ENCODE assay signal across 27 cellular contexts in genomic region chr12:132061197-132061596, GRCh38.
DNase-seq lines count a peak whose midpoint lies in the region; ATAC-seq and TF ChIP-seq lines count a peak whose summit lies in the region.
"Had no signal": no experiment of that assay in that cellular context is flagged by ENCODE, and none has a peak within 500 bp of the region (broad histone marks: within the 10 kb centered on the region; RNA-seq: fewer than 3 reads in every experiment).

No MANE protein-coding gene starts in this region.

- H3K4me3 Mint-ChIP-seq in activated CD4-positive, alpha-beta T cell treated with anti-CD3 and anti-CD28 coated beads, Interleukin-2, amount 10 ng/mL, durations not matched to agents 7 days and 5 days, result no peak overlapping the region
- H3K4me3 Mint-ChIP-seq in activated CD4-positive, alpha-beta T cell treated with anti-CD3 and anti-CD28 coated beads, Interleukin-2, amount 10 ng/mL, durations not matched to agents 24 days and 14 days, result no peak overlapping the region
- no peak overlapping the region for H3K4me3 Mint-ChIP-seq in activated naive CD8-positive, alpha-beta T cell treated with anti-CD3 and anti-CD28 coated beads, Interleukin-2, amount 50 U/mL, for 24 hours
- H3K4me3 Mint-ChIP-seq in immature natural killer cell, result no peak overlapping the region
- H3K4me3 Mint-ChIP-seq: activated T-cell treated with anti-CD3 and anti-CD28 coated beads, Interleukin-2, amount 50 U/mL, for 4 hours; nephron; stimulated activated naive B cell treated with anti-CD40 and anti-IgM and Interleukin-4, amounts not matched to agents 10 μg/mL and 1 μg/mL and 100 μg/mL, for 72 hours had no signal

- 88 to 95% (median 95%) methylated on average over 7 of the region's 7 CpGs for WGBS in spleen, 5 donors

- ATAC-seq in activated naive CD8-positive, alpha-beta T cell treated with anti-CD3 and anti-CD28 coated beads, Interleukin-2, amount 50 U/mL, for 24 hours, result no peak
- ATAC-seq: activated T-cell treated with anti-CD3 and anti-CD28 coated beads, Interleukin-2, amount 50 U/mL, for 4 hours; right cardiac atrium; stimulated activated naive B cell treated with anti-CD40 and anti-IgM and Interleukin-4, amounts not matched to agents 10 μg/mL and 1 μg/mL and 100 μg/mL, for 72 hours had no signal

- no peak for DNase-seq in activated CD4-positive, alpha-beta T cell treated with anti-CD3 and anti-CD28 coated beads, Interleukin-2, amount 10 ng/mL, durations not matched to agents 7 days and 5 days
- no peak for DNase-seq in activated CD4-positive, alpha-beta T cell treated with anti-CD3 and anti-CD28 coated beads, Interleukin-2, amount 10 ng/mL, durations not matched to agents 24 days and 14 days
- DNase-seq in activated naive CD8-positive, alpha-beta T cell treated with anti-CD3 and anti-CD28 coated beads, Interleukin-2, amount 50 U/mL, for 24 hours, result no peak
- DNase-seq in immature natural killer cell, result no peak
- DNase-seq in spleen, result peak; percentile 2
- no peak for DNase-seq in ACHN
- no peak for DNase-seq in mucosa of gallbladder (ENCODE audit: low spot score)
- no peak for DNase-seq in NCI-H2029 treated with DMSO at 0.1 percent for 48 hours (lab: John Stamatoyannopoulos, UW)
- DNase-seq: activated CD4-positive, alpha-beta T cell treated with anti-CD3 and anti-CD28 coated beads for 4 hours; activated T-cell treated with anti-CD3 and anti-CD28 coated beads, Interleukin-2, amount 50 U/mL, for 4 hours; AML-193; cortex of kidney; esophagus squamous epithelium; MV-4-11; NCI-H1436 treated with DMSO at 0.1 percent for 48 hours; NCI-H446; NCI-H774; right cardiac atrium; stimulated activated CD4-positive, alpha-beta T cell treated with anti-CD3 and anti-CD28 coated beads, Interleukin-12 subunit alpha, Interleukin-12 subunit beta, amount 100 ng/mL, for 4 hours; stimulated activated CD4-positive, alpha-beta T cell treated with anti-CD3 and anti-CD28 coated beads, Interleukin-4, amount 100 ng/mL, for 4 hours; stimulated activated naive B cell treated with anti-CD40 and anti-IgM and Interleukin-4, amounts not matched to agents 10 μg/mL and 1 μg/mL and 100 μg/mL, for 72 hours had no signal

- H3K27me3 ChIP-seq in spleen (replicated peaks in 1 of 7), result no peaks in the 10 kb centered on the region
- H3K27me3 ChIP-seq: esophagus squamous epithelium had no signal

- no peaks in the 10 kb centered on the region for H3K9me3 Mint-ChIP-seq in activated CD4-positive, alpha-beta T cell treated with anti-CD3 and anti-CD28 coated beads, Interleukin-2, amount 10 ng/mL, durations not matched to agents 7 days and 5 days
- no peaks in the 10 kb centered on the region for H3K9me3 Mint-ChIP-seq in activated CD4-positive, alpha-beta T cell treated with anti-CD3 and anti-CD28 coated beads, Interleukin-2, amount 10 ng/mL, durations not matched to agents 24 days and 14 days
- H3K9me3 Mint-ChIP-seq in activated naive CD8-positive, alpha-beta T cell treated with anti-CD3 and anti-CD28 coated beads, Interleukin-2, amount 50 U/mL, for 24 hours, result no peaks in the 10 kb centered on the region
- H3K9me3 Mint-ChIP-seq in immature natural killer cell, result no peaks in the 10 kb centered on the region
- H3K9me3 Mint-ChIP-seq: activated T-cell treated with anti-CD3 and anti-CD28 coated beads, Interleukin-2, amount 50 U/mL, for 4 hours; nephron; stimulated activated naive B cell treated with anti-CD40 and anti-IgM and Interleukin-4, amounts not matched to agents 10 μg/mL and 1 μg/mL and 100 μg/mL, for 72 hours had no signal

- TF ChIP-seq POLR2A in spleen (IDR thresholded peaks at IDR 0.05), result no peak

- H3K27ac ChIP-seq in spleen, result no peak overlapping the region
- H3K27ac ChIP-seq: 22Rv1, esophagus squamous epithelium, parathyroid adenoma, RWPE1, SK-N-MC, thoracic aorta had no signal

- H3K27ac Mint-ChIP-seq in activated CD4-positive, alpha-beta T cell treated with anti-CD3 and anti-CD28 coated beads, Interleukin-2, amount 10 ng/mL, durations not matched to agents 7 days and 5 days, result peak overlapping the region; percentile 21
- no peak overlapping the region for H3K27ac Mint-ChIP-seq in activated CD4-positive, alpha-beta T cell treated with anti-CD3 and anti-CD28 coated beads, Interleukin-2, amount 10 ng/mL, durations not matched to agents 24 days and 14 days
- peak overlapping the region; percentile 24 for H3K27ac Mint-ChIP-seq in activated naive CD8-positive, alpha-beta T cell treated with anti-CD3 and anti-CD28 coated beads, Interleukin-2, amount 50 U/mL, for 24 hours
- peak overlapping the region in 5 of 6 donors; percentile 4 to 51 (median 25) for H3K27ac Mint-ChIP-seq in immature natural killer cell
- H3K27ac Mint-ChIP-seq: nephron; stimulated activated naive B cell treated with anti-CD40 and anti-IgM and Interleukin-4, amounts not matched to agents 10 μg/mL and 1 μg/mL and 100 μg/mL, for 72 hours had no signal

- in situ Hi-C loops in ACHN (cut with HindIII; ENCODE audit: low pct_ligation_motif_present, low pct_unique_long_range_greater_than_20kb, low sequenced_read_pairs), result no loop called here

- no peak overlapping the region for H3K4me3 ChIP-seq in spleen
- H3K4me3 ChIP-seq: esophagus squamous epithelium, SK-N-MC, thoracic aorta had no signal

- peaks cover 36% of the 10 kb centered on the region for H3K36me3 Mint-ChIP-seq in activated CD4-positive, alpha-beta T cell treated with anti-CD3 and anti-CD28 coated beads, Interleukin-2, amount 10 ng/mL, durations not matched to agents 7 days and 5 days (ENCODE audit: low read depth)
- H3K36me3 Mint-ChIP-seq in activated CD4-positive, alpha-beta T cell treated with anti-CD3 and anti-CD28 coated beads, Interleukin-2, amount 10 ng/mL, durations not matched to agents 24 days and 14 days (ENCODE audit: low read depth), result peaks cover 59% of the 10 kb centered on the region
- H3K36me3 Mint-ChIP-seq in activated naive CD8-positive, alpha-beta T cell treated with anti-CD3 and anti-CD28 coated beads, Interleukin-2, amount 50 U/mL, for 24 hours (ENCODE audit: low read depth), result peaks cover 32% of the 10 kb centered on the region
- peaks cover 16 to 29% (median 27%) of the 10 kb centered on the region in 3 donors for H3K36me3 Mint-ChIP-seq in immature natural killer cell

- H3K4me1 Mint-ChIP-seq in activated CD4-positive, alpha-beta T cell treated with anti-CD3 and anti-CD28 coated beads, Interleukin-2, amount 10 ng/mL, durations not matched to agents 7 days and 5 days, result peaks cover 26% of the 10 kb centered on the region
- peaks cover 13% of the 10 kb centered on the region for H3K4me1 Mint-ChIP-seq in activated CD4-positive, alpha-beta T cell treated with anti-CD3 and anti-CD28 coated beads, Interleukin-2, amount 10 ng/mL, durations not matched to agents 24 days and 14 days
- H3K4me1 Mint-ChIP-seq in activated naive CD8-positive, alpha-beta T cell treated with anti-CD3 and anti-CD28 coated beads, Interleukin-2, amount 50 U/mL, for 24 hours, result peaks cover 16% of the 10 kb centered on the region
- peaks cover 8 to 9% of the 10 kb centered on the region in 2 donors for H3K4me1 Mint-ChIP-seq in immature natural killer cell
- H3K4me1 Mint-ChIP-seq: nephron had no signal

- POLR2A ChIA-PET in activated CD4-positive, alpha-beta T cell treated with anti-CD3 and anti-CD28 coated beads, Interleukin-2, amount 10 ng/mL, durations not matched to agents 7 days and 5 days (lab: Charles Lee), result no interaction called here

- CTCF ChIA-PET in activated CD4-positive, alpha-beta T cell treated with anti-CD3 and anti-CD28 coated beads, Interleukin-2, amount 10 ng/mL, durations not matched to agents 7 days and 5 days (lab: Charles Lee), result no interaction called here

- no peaks in the 10 kb centered on the region for H3K9me3 ChIP-seq in spleen
- H3K9me3 ChIP-seq: esophagus squamous epithelium, thoracic aorta had no signal

- H3K4me1 ChIP-seq in spleen, result peaks cover 0 to 45% (median 17%) of the 10 kb centered on the region in 6 donors
- H3K4me1 ChIP-seq: esophagus squamous epithelium, parathyroid adenoma had no signal

- H3K27me3 Mint-ChIP-seq in activated CD4-positive, alpha-beta T cell treated with anti-CD3 and anti-CD28 coated beads, Interleukin-2, amount 10 ng/mL, durations not matched to agents 7 days and 5 days, result no peaks in the 10 kb centered on the region
- no peaks in the 10 kb centered on the region for H3K27me3 Mint-ChIP-seq in activated CD4-positive, alpha-beta T cell treated with anti-CD3 and anti-CD28 coated beads, Interleukin-2, amount 10 ng/mL, durations not matched to agents 24 days and 14 days
- H3K27me3 Mint-ChIP-seq in activated naive CD8-positive, alpha-beta T cell treated with anti-CD3 and anti-CD28 coated beads, Interleukin-2, amount 50 U/mL, for 24 hours, result no peaks in the 10 kb centered on the region
- H3K27me3 Mint-ChIP-seq in immature natural killer cell (ENCODE audit: low read depth in 3 of 3), result peaks cover 2 to 6% (median 6%) of the 10 kb centered on the region in 3 donors
- H3K27me3 Mint-ChIP-seq: stimulated activated naive B cell treated with anti-CD40 and anti-IgM and Interleukin-4, amounts not matched to agents 10 μg/mL and 1 μg/mL and 100 μg/mL, for 72 hours had no signal

- no peak for TF ChIP-seq CTCF in spleen (IDR thresholded peaks at IDR 0.05 in 8 of 11, conservative IDR thresholded peaks at IDR 0.05 in 3 of 11)

- H3K36me3 ChIP-seq in spleen, result peaks cover 0 to 100% (median 62%) of the 10 kb centered on the region in 6 donors

- intact Hi-C loops in activated CD4-positive, alpha-beta T cell treated with anti-CD3 and anti-CD28 coated beads, Interleukin-2, amount 10 ng/mL, durations not matched to agents 24 days and 14 days (cut with micrococcal nuclease), result no loop called here
- intact Hi-C loops in spleen (cut with DNase I; ENCODE audit: low total_unique reads), result no loop called here
